ENCODE assay signal across 15 cellular contexts in genomic region chr12:108187831-108188230, GRCh38. TPM values are rescaled to one million over a fixed set of nuclear protein-coding genes. Genes with fewer than 3 reads are reported as not detected.
DNase-seq lines count a peak whose midpoint lies in the region; ATAC-seq and TF ChIP-seq lines count a peak whose summit lies in the region.
"Had no signal": no experiment of that assay in that cellular context is flagged by ENCODE, and none has a peak within 500 bp of the region (broad histone marks: within the 10 kb centered on the region; RNA-seq: fewer than 3 reads in every experiment).

No MANE protein-coding gene starts in this region.

- H3K36me3 Mint-ChIP-seq in glutamatergic neuron (ENCODE audit: unreplicated experiment): peaks cover 5% of the 10 kb centered on the region

- in situ Hi-C loops in G401 (cut with HindIII; ENCODE audit: low sequenced_read_pairs): no loop called here

- ATAC-seq in HG03108 (IDR thresholded peaks at IDR 0.05; ENCODE audit: unreplicated experiment): no peak
- no peak for ATAC-seq in GM19463 (IDR thresholded peaks at IDR 0.05; ENCODE audit: unreplicated experiment)

- H3K27me3 Mint-ChIP-seq in glutamatergic neuron (ENCODE audit: unreplicated experiment): peaks cover 8% of the 10 kb centered on the region

- H3K4me1 Mint-ChIP-seq in glutamatergic neuron (ENCODE audit: low read depth, unreplicated experiment): peaks cover 17% of the 10 kb centered on the region

- no peak for TF ChIP-seq CTCF in glutamatergic neuron (IDR thresholded peaks at IDR 0.05; ENCODE audit: partially characterized antibody, unreplicated experiment)

- peak; percentile 94 for DNase-seq in G401 (ENCODE audit: low spot score)
- peak; percentile 57 for DNase-seq in NCI-H1694 treated with DMSO at 0.1 percent for 48 hours (lab: John Stamatoyannopoulos, UW)
- DNase-seq in NCI-H524 treated with DMSO at 0.1 percent for 48 hours (lab: John Stamatoyannopoulos, UW): peak; percentile 66
- DNase-seq in glutamatergic neuron: no peak
- DNase-seq in NCI-H1436 (lab: John Stamatoyannopoulos, UW): no peak
- DNase-seq: CD4-positive, alpha-beta T cell; DND-41; GF-D8; GM23248; H7; IMR-90 had no signal

- H3K4me3 Mint-ChIP-seq in glutamatergic neuron (ENCODE audit: unreplicated experiment): no peak overlapping the region
- H3K4me3 Mint-ChIP-seq: B cell; CD4-positive, alpha-beta T cell had no signal

- H3K27ac Mint-ChIP-seq in glutamatergic neuron (ENCODE audit: unreplicated experiment): peak overlapping the region; percentile 9
- H3K27ac Mint-ChIP-seq: B cell; CD4-positive, alpha-beta T cell had no signal

- peaks cover 7% of the 10 kb centered on the region for H3K9me3 Mint-ChIP-seq in glutamatergic neuron (ENCODE audit: unreplicated experiment)
- H3K9me3 Mint-ChIP-seq: CD4-positive, alpha-beta T cell had no signal

RNA-seq across cellular contexts. Expression of gene WSCD2, which starts 58.7 kb away (rescaled TPM):
- total RNA-seq in G401 (2014; rRNA removed; shearing (Covaris generic)): 0.31 TPM in 1 of 2 replicates, not detected in the other
- 1.4 TPM for total RNA-seq in glutamatergic neuron (ENCODE audit: unreplicated experiment)
- total RNA-seq: CD4-positive, alpha-beta T cell; GM23248; HT-29; IMR-90 had no signal

Comparison
In these comparisons a context has a peak if more than half of its experiments do, and no peak if none do; other contexts are left out.
1. DNase-seq: peak in G401 (single experiment), NCI-H1694 treated with DMSO at 0.1 percent for 48 hours (single experiment) and NCI-H524 treated with DMSO at 0.1 percent for 48 hours (single experiment); none in glutamatergic neuron (single experiment) and NCI-H1436 (single experiment).